Comparison of ENCODE assay signal across 26 cellular contexts in genomic region chr18:3192752-3193151, GRCh38.
"Had no signal": no experiment of that assay in that cellular context is flagged by ENCODE, and none has a peak within 500 bp of the region (broad histone marks: within the 10 kb centered on the region; RNA-seq: fewer than 3 reads in every experiment).

No MANE protein-coding gene starts in this region.

- H3K36me3 Mint-ChIP-seq: neural progenitor cell had no signal

- H3K27me3 ChIP-seq: neural progenitor cell, neutrophil, right atrium auricular region, right lobe of liver, transverse colon, upper lobe of left lung, vagina had no signal

- H3K36me3 ChIP-seq: lower lobe of right lung, neural progenitor cell, neutrophil, transverse colon, upper lobe of left lung, vagina had no signal

- H3K4me1 Mint-ChIP-seq: immature natural killer cell, neural progenitor cell had no signal

- H3K4me1 ChIP-seq: lower lobe of right lung, neural progenitor cell, parathyroid adenoma, transverse colon, upper lobe of left lung, vagina had no signal

- H3K4me3 Mint-ChIP-seq: immature natural killer cell; naive thymus-derived CD8-positive, alpha-beta T cell; nephron progenitor cell; neural progenitor cell; stimulated activated naive CD8-positive, alpha-beta T cell treated with anti-CD3 and anti-CD28 coated beads, Interleukin-15, Interleukin-2, amounts not matched to agents 100 ng/mL and 50 ng/mL, for 24 hours had no signal

- ATAC-seq: left lobe of liver; lower lobe of right lung; naive thymus-derived CD8-positive, alpha-beta T cell had no signal

- H3K27me3 Mint-ChIP-seq: naive thymus-derived CD8-positive, alpha-beta T cell; stimulated activated naive CD8-positive, alpha-beta T cell treated with anti-CD3 and anti-CD28 coated beads, Interleukin-15, Interleukin-2, amounts not matched to agents 100 ng/mL and 50 ng/mL, for 24 hours had no signal

- H3K27ac ChIP-seq: lower lobe of right lung, neural progenitor cell, neutrophil, parathyroid adenoma, skin epidermis, transverse colon, upper lobe of left lung, vagina had no signal

- H3K9ac ChIP-seq: neural progenitor cell, parathyroid adenoma had no signal

- DNase-seq: head of caudate nucleus; hypothalamus; immature natural killer cell; islet precursor cell; lower lobe of right lung; mammary epithelial cell; mesenchymal stem cell; naive thymus-derived CD8-positive, alpha-beta T cell; nephron progenitor cell; occipital lobe; right lobe of liver; stimulated activated CD4-positive, alpha-beta T cell treated with anti-CD3 and anti-CD28 coated beads, Interleukin-12 subunit alpha, Interleukin-12 subunit beta, amount 100 ng/mL, for 4 hours; stimulated activated CD4-positive, alpha-beta T cell treated with anti-CD3 and anti-CD28 coated beads, Interleukin-15, amount 100 ng/mL, for 24 hours; stimulated activated CD4-positive, alpha-beta T cell treated with anti-CD3 and anti-CD28 coated beads, Interleukin-2, amount 100 ng/mL, for 24 hours; stimulated activated CD4-positive, alpha-beta T cell treated with anti-CD3 and anti-CD28 coated beads, Interleukin-4, amount 100 ng/mL, for 1 hour; stimulated activated naive CD4-positive, alpha-beta T cell; transverse colon; upper lobe of left lung had no signal

- H3K9me3 ChIP-seq: lower lobe of right lung, neutrophil, right atrium auricular region, right lobe of liver, transverse colon, upper lobe of left lung, vagina had no signal

- H3K27ac Mint-ChIP-seq: immature natural killer cell; neural progenitor cell; stimulated activated naive CD8-positive, alpha-beta T cell treated with anti-CD3 and anti-CD28 coated beads, Interleukin-15, Interleukin-2, amounts not matched to agents 100 ng/mL and 50 ng/mL, for 24 hours had no signal

- H3K9me3 Mint-ChIP-seq: immature natural killer cell; naive thymus-derived CD8-positive, alpha-beta T cell; neural progenitor cell; stimulated activated naive CD8-positive, alpha-beta T cell treated with anti-CD3 and anti-CD28 coated beads, Interleukin-15, Interleukin-2, amounts not matched to agents 100 ng/mL and 50 ng/mL, for 24 hours had no signal

- H3K4me3 ChIP-seq: lower lobe of right lung, neural progenitor cell, right atrium auricular region, right lobe of liver, skin epidermis, transverse colon, upper lobe of left lung, vagina had no signal
